ENCODE assay signal across 8 cellular contexts in genomic region chr19:40709817-40710216, GRCh38.
"Had no signal": no experiment of that assay in that cellular context is flagged by ENCODE, and none has a peak within 500 bp of the region (broad histone marks: within the 10 kb centered on the region; RNA-seq: fewer than 3 reads in every experiment).

No MANE protein-coding gene starts in this region.

- ATAC-seq: GM23338 had no signal

- H3K4me3 ChIP-seq: GM23338 had no signal

- H3K4me2 ChIP-seq: GM23338, KMS-11 had no signal

- H3K27ac ChIP-seq: KMS-11 had no signal

- FAIRE-seq: H1, H54 had no signal

- H3K9ac ChIP-seq: KMS-11 had no signal

- DNase-seq: H9, HCEC 1CT, HFFc6, IMR-90 had no signal

- H2AFZ ChIP-seq: GM23338 had no signal
